Comparison of ENCODE assay signal across 1 cellular context in the genomic region with DNA sequence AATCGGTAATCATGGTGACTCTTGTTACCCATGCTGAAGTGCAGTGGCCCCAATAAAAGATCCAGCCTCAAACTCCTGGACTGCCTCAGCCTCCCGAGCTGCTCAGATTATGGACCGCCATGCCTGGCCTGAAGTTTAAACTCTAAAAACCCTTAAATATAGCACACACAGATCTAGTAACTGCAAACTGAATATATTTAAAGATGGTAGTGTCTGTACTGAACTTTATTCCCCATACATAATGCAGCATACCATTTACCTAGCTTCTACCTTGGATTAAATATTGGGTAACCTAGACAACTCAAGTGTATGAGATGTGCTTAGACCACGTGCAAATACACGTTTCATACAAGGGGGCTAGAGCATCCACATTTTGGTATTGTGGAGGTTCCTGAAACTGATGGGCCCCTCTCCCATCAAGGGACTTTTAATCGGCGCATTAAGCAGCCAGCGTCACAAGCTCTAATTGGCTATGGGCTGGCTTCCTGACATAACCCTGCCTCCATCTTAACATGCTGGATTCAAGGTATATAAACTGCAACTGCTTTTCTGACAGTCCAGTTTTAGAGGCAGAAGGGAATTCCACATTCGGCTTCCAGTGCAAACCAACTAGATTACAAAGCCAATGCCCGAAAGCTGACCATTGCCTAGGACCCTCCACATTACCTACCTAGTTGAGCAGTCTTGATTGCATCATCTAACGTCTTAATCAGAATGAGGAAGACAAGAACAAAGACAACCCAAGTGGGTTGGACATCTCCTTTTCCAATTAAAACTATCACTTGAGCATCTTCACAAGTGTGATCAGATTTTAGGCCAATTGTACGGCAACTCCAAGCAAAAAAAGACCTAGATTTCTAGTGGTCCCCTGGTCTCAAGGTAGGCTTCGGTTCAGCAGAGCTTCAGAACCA.
A peak's percentile ranks its signal among the peaks of the same experiment; 100 is the strongest.
TF ChIP-seq lines count a peak whose summit lies in the region.

No MANE protein-coding gene starts in this region.

TF ChIP-seq in K562, 482 proteins besides CTCF, POLR2A, EP300 and RAD21 (continued from another document and continues in another):
- TF ChIP-seq PRDM10 (IDR thresholded peaks at IDR 0.05; ENCODE audit: partially characterized antibody) (peak; percentile 17), POLR2H (tag; IDR thresholded peaks at IDR 0.05; ENCODE audit: low read depth) (peak; percentile 73), ATF4 (CRISPR knock-in tag; IDR thresholded peaks at IDR 0.05) (peak; percentile 90), MITF (IDR thresholded peaks at IDR 0.05) (no peak; the same call in 1 of the 2 replicates), ZNF589 (CRISPR knock-in tag; IDR thresholded peaks at IDR 0.05; ENCODE audit: low read depth) (no peak), ZBTB33 (CRISPR knock-in tag; IDR thresholded peaks at IDR 0.05) (no peak), NFIX (CRISPR knock-in tag; IDR thresholded peaks at IDR 0.05; ENCODE audit: low read depth) (no peak), HMG20B (CRISPR knock-in tag; IDR thresholded peaks at IDR 0.05) (peak; percentile 16; the same call in 1 of the 2 replicates), SPI1 (IDR thresholded peaks at IDR 0.05; ENCODE audit: borderline replicate concordance, low read depth, low read length) (peak; percentile 71; the same call in 1 of the 2 replicates), EWSR1 (IDR thresholded peaks at IDR 0.05; ENCODE audit: borderline replicate concordance, low read depth, partially characterized antibody) (peak; percentile 93), SMARCB1 (IDR thresholded peaks at IDR 0.05; ENCODE audit: insufficient read length, low read depth) (no peak), SREBF1 (IDR thresholded peaks at IDR 0.05; ENCODE audit: borderline replicate concordance, low read depth, low read length) (no peak), SP2 (IDR thresholded peaks at IDR 0.05; ENCODE audit: extremely low read depth, low read depth, low read length, poor library complexity, severe bottlenecking) (no peak), ZNF449 (CRISPR knock-in tag; IDR thresholded peaks at IDR 0.05) (no peak), NFATC3 (IDR thresholded peaks at IDR 0.05) (no peak), MAZ (CRISPR knock-in tag; conservative IDR thresholded peaks at IDR 0.05 in 1 of 2, IDR thresholded peaks at IDR 0.05 in 1 of 2) (peak in 1 of 2 experiments; percentile 10; a peak in 1 of 4 replicates), ZNF354B (CRISPR knock-in tag; IDR thresholded peaks at IDR 0.05) (0 out of 2 replicates have a peak, but pooled peaks have one; percentile 35), CXXC5 (CRISPR knock-in tag; IDR thresholded peaks at IDR 0.05) (no peak), ELF1 (tag; IDR thresholded peaks at IDR 0.05) (no peak), LARP7 (IDR thresholded peaks at IDR 0.05) (no peak), ZBTB2 (IDR thresholded peaks at IDR 0.05) (no peak), POLR2B (IDR thresholded peaks at IDR 0.05; ENCODE audit: low read depth, partially characterized antibody) (peak; percentile 84), BRD4 (IDR thresholded peaks at IDR 0.05) (no peak), IRF2 (CRISPR knock-in tag; IDR thresholded peaks at IDR 0.05) (no peak), HOXB6 (CRISPR knock-in tag; IDR thresholded peaks at IDR 0.05; ENCODE audit: borderline replicate concordance) (peak; percentile 72), EGR1 (conservative IDR thresholded peaks at IDR 0.05) (no peak; the same call in 1 of the 2 replicates), RBM15 (IDR thresholded peaks at IDR 0.05; ENCODE audit: insufficient read depth, low read length) (no peak), TRIM24 (IDR thresholded peaks at IDR 0.05) (peak; percentile 39 to 45; a peak in 2 of 4 replicates), ZFP36 (IDR thresholded peaks at IDR 0.05; ENCODE audit: low read depth, low read length, partially characterized antibody) (no peak), XRCC3 (IDR thresholded peaks at IDR 0.05) (no peak), IRF1 (CRISPR knock-in tag; IDR thresholded peaks at IDR 0.05; ENCODE audit: borderline replicate concordance) (no peak), RBM39 (optimal IDR thresholded peaks at IDR 0.05; ENCODE audit: low read depth, low read length) (no peak), HBP1 (CRISPR knock-in tag; IDR thresholded peaks at IDR 0.05) (peak; percentile 77; the same call in 1 of the 2 replicates)
- TF ChIP-seq, protein P1, sequence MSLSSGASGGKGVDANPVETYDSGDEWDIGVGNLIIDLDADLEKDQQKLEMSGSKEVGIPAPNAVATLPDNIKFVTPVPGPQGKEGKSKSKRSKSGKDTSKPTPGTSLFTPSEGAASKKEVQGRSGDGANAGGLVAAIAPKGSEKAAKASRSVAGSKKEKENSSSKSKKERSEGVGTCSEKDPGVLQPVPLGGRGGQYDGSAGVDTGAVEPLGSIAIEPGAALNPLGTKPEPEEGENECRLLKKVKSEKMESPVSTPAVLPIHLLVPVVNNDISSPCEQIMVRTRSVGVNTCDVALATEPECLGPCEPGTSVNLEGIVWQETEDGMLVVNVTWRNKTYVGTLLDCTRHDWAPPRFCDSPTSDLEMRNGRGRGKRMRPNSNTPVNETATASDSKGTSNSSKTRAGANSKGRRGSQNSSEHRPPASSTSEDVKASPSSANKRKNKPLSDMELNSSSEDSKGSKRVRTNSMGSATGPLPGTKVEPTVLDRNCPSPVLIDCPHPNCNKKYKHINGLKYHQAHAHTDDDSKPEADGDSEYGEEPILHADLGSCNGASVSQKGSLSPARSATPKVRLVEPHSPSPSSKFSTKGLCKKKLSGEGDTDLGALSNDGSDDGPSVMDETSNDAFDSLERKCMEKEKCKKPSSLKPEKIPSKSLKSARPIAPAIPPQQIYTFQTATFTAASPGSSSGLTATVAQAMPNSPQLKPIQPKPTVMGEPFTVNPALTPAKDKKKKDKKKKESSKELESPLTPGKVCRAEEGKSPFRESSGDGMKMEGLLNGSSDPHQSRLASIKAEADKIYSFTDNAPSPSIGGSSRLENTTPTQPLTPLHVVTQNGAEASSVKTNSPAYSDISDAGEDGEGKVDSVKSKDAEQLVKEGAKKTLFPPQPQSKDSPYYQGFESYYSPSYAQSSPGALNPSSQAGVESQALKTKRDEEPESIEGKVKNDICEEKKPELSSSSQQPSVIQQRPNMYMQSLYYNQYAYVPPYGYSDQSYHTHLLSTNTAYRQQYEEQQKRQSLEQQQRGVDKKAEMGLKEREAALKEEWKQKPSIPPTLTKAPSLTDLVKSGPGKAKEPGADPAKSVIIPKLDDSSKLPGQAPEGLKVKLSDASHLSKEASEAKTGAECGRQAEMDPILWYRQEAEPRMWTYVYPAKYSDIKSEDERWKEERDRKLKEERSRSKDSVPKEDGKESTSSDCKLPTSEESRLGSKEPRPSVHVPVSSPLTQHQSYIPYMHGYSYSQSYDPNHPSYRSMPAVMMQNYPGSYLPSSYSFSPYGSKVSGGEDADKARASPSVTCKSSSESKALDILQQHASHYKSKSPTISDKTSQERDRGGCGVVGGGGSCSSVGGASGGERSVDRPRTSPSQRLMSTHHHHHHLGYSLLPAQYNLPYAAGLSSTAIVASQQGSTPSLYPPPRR (CRISPR knock-in tag; IDR thresholded peaks at IDR 0.05; ENCODE audit: borderline replicate concordance) = 0 out of 2 replicates have a peak, but pooled peaks have one; percentile 17
- TF ChIP-seq, protein P2, sequence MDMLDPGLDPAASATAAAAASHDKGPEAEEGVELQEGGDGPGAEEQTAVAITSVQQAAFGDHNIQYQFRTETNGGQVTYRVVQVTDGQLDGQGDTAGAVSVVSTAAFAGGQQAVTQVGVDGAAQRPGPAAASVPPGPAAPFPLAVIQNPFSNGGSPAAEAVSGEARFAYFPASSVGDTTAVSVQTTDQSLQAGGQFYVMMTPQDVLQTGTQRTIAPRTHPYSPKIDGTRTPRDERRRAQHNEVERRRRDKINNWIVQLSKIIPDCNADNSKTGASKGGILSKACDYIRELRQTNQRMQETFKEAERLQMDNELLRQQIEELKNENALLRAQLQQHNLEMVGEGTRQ (CRISPR knock-in tag; IDR thresholded peaks at IDR 0.05) = no peak
